Comparison of ENCODE assay signal across 21 cellular contexts in genomic region chr10:112246-112645, GRCh38. TPM values are rescaled to one million over a fixed set of nuclear protein-coding genes. Genes with fewer than 3 reads are reported as not detected.
DNase-seq lines count a peak whose midpoint lies in the region; ATAC-seq lines count a peak whose summit lies in the region.
"Had no signal": no experiment of that assay in that cellular context is flagged by ENCODE, and none has a peak within 500 bp of the region (broad histone marks: within the 10 kb centered on the region; RNA-seq: fewer than 3 reads in every experiment).

No MANE protein-coding gene starts in this region.

- H3K27ac Mint-ChIP-seq in activated CD8-positive, alpha-beta T cell treated with anti-CD3 and anti-CD28 coated beads, Interleukin-2, amount 10 ng/mL, durations not matched to agents 7 days and 5 days: no peak overlapping the region
- H3K27ac Mint-ChIP-seq: activated naive CD4-positive, alpha-beta T cell treated with anti-CD3 and anti-CD28 coated beads, Interleukin-2, amount 10 ng/mL, durations not matched to agents 7 days and 5 days had no signal

- peaks cover 16% of the 10 kb centered on the region for H3K27me3 Mint-ChIP-seq in activated CD8-positive, alpha-beta T cell treated with anti-CD3 and anti-CD28 coated beads, Interleukin-2, amount 10 ng/mL, durations not matched to agents 7 days and 5 days (ENCODE audit: low read depth)

- DNase-seq in SIG-M5 treated with dmso at 0.1 percent for 504 hours (lab: John Stamatoyannopoulos, UW; ENCODE audit: unreplicated experiment) (peak; percentile 13), SIG-M5 (lab: John Stamatoyannopoulos, UW) (no peak), astrocyte of the hippocampus (ENCODE audit: low read depth, low spot score) (peak; percentile 33), kidney glomerular epithelial cell (lab: John Stamatoyannopoulos, UW) (peak; percentile 27)
- DNase-seq in effector CD8-positive, alpha-beta T cell (lab: John Stamatoyannopoulos, UW): no peak
- no peak for DNase-seq in activated CD8-positive, alpha-beta memory T cell treated with anti-CD3 and anti-CD28 coated beads, Interleukin-2, amount 50 U/mL, for 48 hours
- DNase-seq in activated CD8-positive, alpha-beta T cell treated with anti-CD3 and anti-CD28 coated beads, Interleukin-2, amount 10 ng/mL, durations not matched to agents 7 days and 5 days: no peak
- DNase-seq: 8988T; activated CD4-positive, alpha-beta T cell treated with anti-CD3 and anti-CD28 coated beads for 48 hours; activated naive CD4-positive, alpha-beta T cell treated with anti-CD3 and anti-CD28 coated beads, Interleukin-2, amount 10 ng/mL, durations not matched to agents 7 days and 5 days; activated T-cell treated with anti-CD3 and anti-CD28 coated beads, Interleukin-2, amount 50 U/mL, for 1 hour; C1 segment of cervical spinal cord; heart left ventricle; kidney; NCI-H1417 treated with DMSO at 0.1 percent for 48 hours; NCI-H2227 treated with DMSO at 0.1 percent for 48 hours; ovary; SHP77 treated with DMSO at 0.1 percent for 48 hours; T-helper 9 cell; transverse colon had no signal

- peaks cover 5% of the 10 kb centered on the region for H3K4me1 Mint-ChIP-seq in activated CD8-positive, alpha-beta T cell treated with anti-CD3 and anti-CD28 coated beads, Interleukin-2, amount 10 ng/mL, durations not matched to agents 7 days and 5 days (ENCODE audit: low read depth)

- H3K9me3 Mint-ChIP-seq in activated CD8-positive, alpha-beta T cell treated with anti-CD3 and anti-CD28 coated beads, Interleukin-2, amount 10 ng/mL, durations not matched to agents 7 days and 5 days (ENCODE audit: insufficient read depth): no peaks in the 10 kb centered on the region

- POLR2A ChIA-PET in activated CD8-positive, alpha-beta T cell treated with anti-CD3 and anti-CD28 coated beads, Interleukin-2, amount 10 ng/mL, durations not matched to agents 7 days and 5 days (lab: Charles Lee): no interaction called here

- no peak for ATAC-seq in HG03565 (IDR thresholded peaks at IDR 0.05; ENCODE audit: unreplicated experiment)
- ATAC-seq in activated CD8-positive, alpha-beta T cell treated with anti-CD3 and anti-CD28 coated beads, Interleukin-2, amount 10 ng/mL, durations not matched to agents 7 days and 5 days: no peak
- ATAC-seq: heart left ventricle had no signal

- H3K4me3 Mint-ChIP-seq in activated CD8-positive, alpha-beta T cell treated with anti-CD3 and anti-CD28 coated beads, Interleukin-2, amount 10 ng/mL, durations not matched to agents 7 days and 5 days: no peak overlapping the region
- H3K4me3 Mint-ChIP-seq: activated naive CD4-positive, alpha-beta T cell treated with anti-CD3 and anti-CD28 coated beads, Interleukin-2, amount 10 ng/mL, durations not matched to agents 7 days and 5 days had no signal

- CTCF ChIA-PET in activated CD8-positive, alpha-beta T cell treated with anti-CD3 and anti-CD28 coated beads, Interleukin-2, amount 10 ng/mL, durations not matched to agents 7 days and 5 days (lab: Charles Lee): no interaction called here

- H3K36me3 Mint-ChIP-seq in activated CD8-positive, alpha-beta T cell treated with anti-CD3 and anti-CD28 coated beads, Interleukin-2, amount 10 ng/mL, durations not matched to agents 7 days and 5 days (ENCODE audit: low read depth): no peaks in the 10 kb centered on the region
- H3K36me3 Mint-ChIP-seq: activated naive CD4-positive, alpha-beta T cell treated with anti-CD3 and anti-CD28 coated beads, Interleukin-2, amount 10 ng/mL, durations not matched to agents 7 days and 5 days had no signal

RNA-seq across cellular contexts. Expression of gene ZMYND11, which starts 23.0 kb away (rescaled TPM):
- total RNA-seq in activated CD8-positive, alpha-beta T cell treated with anti-CD3 and anti-CD28 coated beads, Interleukin-2, amount 10 ng/mL, durations not matched to agents 7 days and 5 days: 10 to 100 TPM; 41.3 to 42.0 TPM

Comparison
In these comparisons a context has a peak if more than half of its experiments do, and no peak if none do; other contexts are left out.
1. DNase-seq: peak in SIG-M5 treated with dmso at 0.1 percent for 504 hours (single experiment), astrocyte of the hippocampus (single experiment) and kidney glomerular epithelial cell (single experiment); none in SIG-M5 (single experiment), effector CD8-positive, alpha-beta T cell (single experiment), activated CD8-positive, alpha-beta memory T cell treated with anti-CD3 and anti-CD28 coated beads, Interleukin-2, amount 50 U/mL, for 48 hours (single experiment) and activated CD8-positive, alpha-beta T cell treated with anti-CD3 and anti-CD28 coated beads, Interleukin-2, amount 10 ng/mL, durations not matched to agents 7 days and 5 days (single experiment).